12 cellular contexts compared by ENCODE assay signal in genomic region chr10:95508730-95509129, GRCh38. TPM values are rescaled to one million over a fixed set of nuclear protein-coding genes. Genes with fewer than 3 reads are reported as not detected.
A peak's percentile ranks its signal among the peaks of the same experiment; 100 is the strongest.
DNase-seq lines count a peak whose midpoint lies in the region; ATAC-seq and TF ChIP-seq lines count a peak whose summit lies in the region.
"Had no signal": no experiment of that assay in that cellular context is flagged by ENCODE, and none has a peak within 500 bp of the region (broad histone marks: within the 10 kb centered on the region; RNA-seq: fewer than 3 reads in every experiment).

No MANE protein-coding gene starts in this region.

- H3K4me1 Mint-ChIP-seq in GM23338 = peaks cover 53% of the 10 kb centered on the region

- H3K4me3 Mint-ChIP-seq in GM23338 = no peak overlapping the region
- H3K4me3 Mint-ChIP-seq: activated T-helper 1 cell treated with anti-CD3 and anti-CD28 coated beads, Interleukin-12 subunit alpha, Interleukin-12 subunit beta, Interleukin-2, Interleukin-4 antibody, amounts not matched to agents 30 ng/mL and 10 ng/mL and 1 ng/mL, durations not matched to agents 14 hours and 24 hours and 36 hours had no signal

- no peaks in the 10 kb centered on the region; the same call in none of the 2 replicates for H4K20me1 ChIP-seq in GM23338 (replicated peaks; ENCODE audit: insufficient read depth)

- in situ Hi-C loops in gastrocnemius medialis (cut with MboI; ENCODE audit: low sequenced_read_pairs in 4 of 4) = no loop called here

- intact Hi-C loops in left colon (cut with DNase I, micrococcal nuclease) = no loop called here
- intact Hi-C loops in gastrocnemius medialis (cut with DNase I; ENCODE audit: low total_unique reads) = no loop called here

- TF ChIP-seq CTCF in GM23338 (conservative IDR thresholded peaks at IDR 0.05; ENCODE audit: low read depth in 2 of 2) (no peak), coronary artery (IDR thresholded peaks at IDR 0.05) (no peak), gastrocnemius medialis (IDR thresholded peaks at IDR 0.05 in 4 of 5, conservative IDR thresholded peaks at IDR 0.05 in 1 of 5) (no peak)

- peaks cover 64% of the 10 kb centered on the region for H3K79me2 ChIP-seq in GM23338 (replicated peaks; ENCODE audit: insufficient read depth)

- peak; percentile 45 for DNase-seq in GM23338 (ENCODE audit: low spot score)
- DNase-seq in coronary artery (ENCODE audit: low spot score) = no peak
- DNase-seq in left colon = no peak
- no peak for DNase-seq in gastrocnemius medialis
- DNase-seq in NCI-H524 treated with DMSO at 0.1 percent for 48 hours (lab: John Stamatoyannopoulos, UW) = no peak
- no peak for DNase-seq in NCI-H1105 (lab: John Stamatoyannopoulos, UW)
- no peak for DNase-seq in HuH-7 (ENCODE audit: low spot score)
- DNase-seq: NCI-H510A treated with DMSO at 0.1 percent for 48 hours, posterior cingulate gyrus, SIG-M5 had no signal

- peak overlapping the region; percentile 8; the same call in 1 of the 2 replicates for H3K4me2 ChIP-seq in GM23338

- ATAC-seq in GM23338 (peak; percentile 22; the same call in 2 of the 3 replicates), left colon (peak; percentile 52), gastrocnemius medialis (peak in 1 of 2 donors; percentile 7), HG03159 (IDR thresholded peaks at IDR 0.05; ENCODE audit: unreplicated experiment) (no peak)

- H3K36me3 ChIP-seq in GM23338 (ENCODE audit: insufficient read depth) (no peaks in the 10 kb centered on the region), gastrocnemius medialis (no peaks in the 10 kb centered on the region)

- H3K27me3 ChIP-seq in GM23338 (ENCODE audit: insufficient read depth) (no peaks in the 10 kb centered on the region), gastrocnemius medialis (no peaks in the 10 kb centered on the region)

- H3K27ac ChIP-seq in GM23338 (ENCODE audit: low read depth) (no peak overlapping the region), coronary artery (peak overlapping the region; percentile 74 to 85), gastrocnemius medialis (peak overlapping the region; percentile 59 to 74 (median 62))

- peaks cover 3% of the 10 kb centered on the region; the same call in 1 of the 2 replicates for H3K9me2 ChIP-seq in GM23338 (ENCODE audit: insufficient read depth)

- no peak overlapping the region for H2AFZ ChIP-seq in GM23338

- H3K4me3 ChIP-seq in GM23338 = no peak overlapping the region
- peak overlapping the region; percentile 2 for H3K4me3 ChIP-seq in coronary artery
- peak overlapping the region in 3 of 4 donors; percentile 5 to 18 (median 6) for H3K4me3 ChIP-seq in gastrocnemius medialis

- no peaks in the 10 kb centered on the region for H3F3A ChIP-seq in GM23338 (replicated peaks; ENCODE audit: low read depth)

- H3K9me3 ChIP-seq in gastrocnemius medialis = no peaks in the 10 kb centered on the region

- H3K27ac Mint-ChIP-seq in GM23338 = no peak overlapping the region
- H3K27ac Mint-ChIP-seq: activated T-helper 1 cell treated with anti-CD3 and anti-CD28 coated beads, Interleukin-12 subunit alpha, Interleukin-12 subunit beta, Interleukin-2, Interleukin-4 antibody, amounts not matched to agents 30 ng/mL and 10 ng/mL and 1 ng/mL, durations not matched to agents 14 hours and 24 hours and 36 hours had no signal

- no peaks in the 10 kb centered on the region for H3K36me3 Mint-ChIP-seq in GM23338 (ENCODE audit: low read depth)

- H3K9me3 Mint-ChIP-seq in GM23338 = no peaks in the 10 kb centered on the region
- H3K9me3 Mint-ChIP-seq: activated T-helper 1 cell treated with anti-CD3 and anti-CD28 coated beads, Interleukin-12 subunit alpha, Interleukin-12 subunit beta, Interleukin-2, Interleukin-4 antibody, amounts not matched to agents 30 ng/mL and 10 ng/mL and 1 ng/mL, durations not matched to agents 14 hours and 24 hours and 36 hours had no signal

- H3K4me1 ChIP-seq in GM23338 (ENCODE audit: insufficient read depth) (peaks cover 40% of the 10 kb centered on the region), gastrocnemius medialis (peaks cover 58 to 79% of the 10 kb centered on the region in 2 donors)

- no peak for TF ChIP-seq POLR2A in gastrocnemius medialis (IDR thresholded peaks at IDR 0.05)

- H3K27me3 Mint-ChIP-seq in GM23338 (ENCODE audit: insufficient read depth, low read depth, poor library complexity) = peaks cover 2% of the 10 kb centered on the region

TF ChIP-seq in GM23338, 12 proteins besides CTCF, POLR2A, EP300 and RAD21 (continues in another document):
- TF ChIP-seq REST (IDR thresholded peaks at IDR 0.05; ENCODE audit: unreplicated experiment) (no peak), ZNF114 (CRISPR knock-in tag; IDR thresholded peaks at IDR 0.05) (no peak), EZH2phosphoT487 (IDR thresholded peaks at IDR 0.05; ENCODE audit: unreplicated experiment) (no peak), STAT1 (IDR thresholded peaks at IDR 0.05; ENCODE audit: unreplicated experiment) (no peak), ETS1 (IDR thresholded peaks at IDR 0.05) (no peak), NANOG (IDR thresholded peaks at IDR 0.05; ENCODE audit: borderline replicate concordance) (no peak)

RNA-seq across cellular contexts. Expression of gene SORBS1, which starts 52.4 kb away (rescaled TPM):
- 35.9 and 47.7 TPM in 2 replicates for total RNA-seq in GM23338 (2014; rRNA removed; shearing (Covaris generic))
- polyA plus RNA-seq in GM23338 (2016; fragmentation: Nextera tagmentation; extraction: Ambion mirVana) = 50.5 and 51.5 TPM in 2 replicates
- total RNA-seq in left colon (100 to 1,000 TPM in 1 of 2 donors, 10 to 100 TPM in 1; 20.6 to 120 TPM), gastrocnemius medialis (100 to 1,000 TPM; 146 to 331 (median 186) TPM)
